In genomic region chr1:23684415-23684814, GRCh38 we compare ENCODE assay signal across 7 cellular contexts.
"Had no signal": no experiment of that assay in that cellular context is flagged by ENCODE, and none has a peak within 500 bp of the region (broad histone marks: within the 10 kb centered on the region; RNA-seq: fewer than 3 reads in every experiment).

No MANE protein-coding gene starts in this region.

- DNase-seq: GDM1, GF-D8 had no signal

- FAIRE-seq: G401.6, GM12891, GM12892, GM18507, GM19239 had no signal
